ENCODE assay signal across 20 cellular contexts in genomic region chr2:199018826-199019225, GRCh38.
DNase-seq lines count a peak whose midpoint lies in the region; ATAC-seq and TF ChIP-seq lines count a peak whose summit lies in the region.
"Had no signal": no experiment of that assay in that cellular context is flagged by ENCODE, and none has a peak within 500 bp of the region (broad histone marks: within the 10 kb centered on the region; RNA-seq: fewer than 3 reads in every experiment).

No MANE protein-coding gene starts in this region.

- in situ Hi-C loops in GM23248 (cut with MboI) = no loop called here

- TF ChIP-seq EP300 in suprapubic skin (IDR thresholded peaks at IDR 0.05) = no peak

- TF ChIP-seq POLR2A in suprapubic skin (IDR thresholded peaks at IDR 0.05) = no peak

- H3K79me2 ChIP-seq in GM23248 (ENCODE audit: insufficient read depth) = no peaks in the 10 kb centered on the region

- H2AFZ ChIP-seq in GM23248 = no peak overlapping the region

- DNase-seq in BJ (ENCODE audit: low read depth) = peak; percentile 1
- peak; percentile 12 for DNase-seq in GM23248
- peak; percentile 42 for DNase-seq in adipocyte (ENCODE audit: low read depth)
- peak; percentile 10 for DNase-seq in iris pigment epithelial cell (ENCODE audit: low read depth)
- DNase-seq in suprapubic skin (ENCODE audit: low spot score in 2 of 2) = no peak
- DNase-seq in naive thymus-derived CD4-positive, alpha-beta T cell = no peak
- DNase-seq in pons (ENCODE audit: low spot score) = no peak
- DNase-seq: BE2C; CD4-positive, CD25-positive, alpha-beta regulatory T cell; H9; Karpas-422; NCI-H1417 treated with DMSO at 0.1 percent for 48 hours; NCI-H187 treated with DMSO at 0.1 percent for 48 hours; NCI-H226; NCI-H510A treated with DMSO at 0.1 percent for 48 hours; NCI-H748 treated with DMSO at 0.1 percent for 48 hours; Peyer's patch; SJCRH30; T-helper 1 cell had no signal

- ATAC-seq in naive thymus-derived CD4-positive, alpha-beta T cell = no peak
- ATAC-seq: A549 had no signal

- H3K27me3 ChIP-seq in BJ (ENCODE audit: control insufficient read depth, insufficient read depth, low read length) = no peaks in the 10 kb centered on the region
- no peaks in the 10 kb centered on the region for H3K27me3 ChIP-seq in GM23248 (replicated peaks; ENCODE audit: insufficient read depth)
- no peaks in the 10 kb centered on the region for H3K27me3 ChIP-seq in adipocyte (replicated peaks; ENCODE audit: control insufficient read depth, insufficient read depth, low read length)
- H3K27me3 ChIP-seq in suprapubic skin = no peaks in the 10 kb centered on the region
- no peaks in the 10 kb centered on the region for H3K27me3 ChIP-seq in naive thymus-derived CD4-positive, alpha-beta T cell (ENCODE audit: control insufficient read depth in 2 of 2, insufficient read depth in 2 of 2, low read length in 2 of 2)
- H3K27me3 ChIP-seq: BE2C, Peyer's patch, SJCRH30 had no signal

- H3K36me3 ChIP-seq in BJ (ENCODE audit: control insufficient read depth, insufficient read depth, low read length) = no peaks in the 10 kb centered on the region
- H3K36me3 ChIP-seq in GM23248 (ENCODE audit: low read depth) = no peaks in the 10 kb centered on the region
- no peaks in the 10 kb centered on the region for H3K36me3 ChIP-seq in adipocyte (ENCODE audit: control insufficient read depth, insufficient read depth, low read length, severe bottlenecking)
- H3K36me3 ChIP-seq in suprapubic skin = no peaks in the 10 kb centered on the region
- no peaks in the 10 kb centered on the region for H3K36me3 ChIP-seq in naive thymus-derived CD4-positive, alpha-beta T cell (ENCODE audit: control insufficient read depth in 2 of 3, insufficient read depth in 3 of 3, low read length in 3 of 3)
- H3K36me3 ChIP-seq: BE2C, Peyer's patch, SJCRH30 had no signal

- 0 to 5% methylated on average over 1 of the region's 1 CpG for WGBS in GM23248 (ENCODE audit: low coverage in 1 of 2, low lambda C conversion rate in 2 of 2, missing lambda C conversion rate in 2 of 2), 2 experiments
- WGBS in suprapubic skin = 0% methylated on average over 1 of the region's 1 CpG

- H3K27ac Mint-ChIP-seq in naive thymus-derived CD4-positive, alpha-beta T cell = no peak overlapping the region

- H3K9ac ChIP-seq in GM23248 = no peak overlapping the region
- no peak overlapping the region for H3K9ac ChIP-seq in adipocyte (ENCODE audit: low read length)

- no peaks in the 10 kb centered on the region for H3K9me2 ChIP-seq in GM23248 (ENCODE audit: insufficient read depth)

- H3K9me3 ChIP-seq in GM23248 (ENCODE audit: low read depth) (no peaks in the 10 kb centered on the region), adipocyte (ENCODE audit: control insufficient read depth, low read length) (no peaks in the 10 kb centered on the region), suprapubic skin (no peaks in the 10 kb centered on the region)
- no peaks in the 10 kb centered on the region for H3K9me3 ChIP-seq in naive thymus-derived CD4-positive, alpha-beta T cell (ENCODE audit: control insufficient read depth in 2 of 3, low read length in 3 of 3)
- H3K9me3 ChIP-seq: A549, BE2C, Peyer's patch, SJCRH30 had no signal

- H4K20me1 ChIP-seq in GM23248 (ENCODE audit: insufficient read depth) = no peaks in the 10 kb centered on the region

- no peak overlapping the region for H3K4me2 ChIP-seq in GM23248 (ENCODE audit: unreplicated experiment)
- H3K4me2 ChIP-seq: A549 had no signal

- H3F3A ChIP-seq in GM23248 (ENCODE audit: insufficient read depth) = no peaks in the 10 kb centered on the region

- TF ChIP-seq CTCF in BJ (IDR thresholded peaks at IDR 0.05; ENCODE audit: insufficient read depth, low read depth, low read length) (no peak), suprapubic skin (IDR thresholded peaks at IDR 0.05) (no peak)

- no peaks in the 10 kb centered on the region for H3K27me3 Mint-ChIP-seq in naive thymus-derived CD4-positive, alpha-beta T cell
- H3K27me3 Mint-ChIP-seq: CD4-positive, CD25-positive, alpha-beta regulatory T cell had no signal

- CTCF ChIA-PET in BJ (lab: Yijun Ruan, JAX) = interaction anchor here (1.3 to 2.8 kb wide), 4 partner anchors 17 to 466 kb away, joined by 4 to 14 read pairs (median 6); no protein-coding TSS in a partner anchor
- CTCF ChIA-PET in naive thymus-derived CD4-positive, alpha-beta T cell (lab: Charles Lee) = no interaction called here

- H3K27ac ChIP-seq in GM23248 = no peak overlapping the region
- H3K27ac ChIP-seq in suprapubic skin = no peak overlapping the region
- H3K27ac ChIP-seq in naive thymus-derived CD4-positive, alpha-beta T cell (ENCODE audit: low read depth, low read length) = no peak overlapping the region
- H3K27ac ChIP-seq: A549, Peyer's patch, SJCRH30 had no signal

- intact Hi-C loops in naive thymus-derived CD4-positive, alpha-beta T cell (cut with micrococcal nuclease) = no loop called here

- peaks cover 0 to 7% (median 0%) of the 10 kb centered on the region in 11 donors for H3K9me3 Mint-ChIP-seq in naive thymus-derived CD4-positive, alpha-beta T cell
- H3K9me3 Mint-ChIP-seq: H9 had no signal

- H3K4me3 Mint-ChIP-seq in naive thymus-derived CD4-positive, alpha-beta T cell = no peak overlapping the region
- H3K4me3 Mint-ChIP-seq: CD4-positive, CD25-positive, alpha-beta regulatory T cell; H9 had no signal

- H3K36me3 Mint-ChIP-seq in naive thymus-derived CD4-positive, alpha-beta T cell = no peaks in the 10 kb centered on the region
- H3K36me3 Mint-ChIP-seq: CD4-positive, CD25-positive, alpha-beta regulatory T cell had no signal

- H3K4me3 ChIP-seq in BJ (ENCODE audit: low read depth, low read length) (no peak overlapping the region), GM23248 (no peak overlapping the region), adipocyte (ENCODE audit: low read length) (no peak overlapping the region), suprapubic skin (no peak overlapping the region)
- no peak overlapping the region for H3K4me3 ChIP-seq in naive thymus-derived CD4-positive, alpha-beta T cell (ENCODE audit: low read length)
- H3K4me3 ChIP-seq: A549, Peyer's patch, SJCRH30 had no signal

- POLR2A ChIA-PET in BJ (lab: Charles Lee) = no interaction called here
- POLR2A ChIA-PET in naive thymus-derived CD4-positive, alpha-beta T cell (lab: Charles Lee) = no interaction called here

- H3K4me1 ChIP-seq in GM23248 (ENCODE audit: insufficient read depth) (no peaks in the 10 kb centered on the region), adipocyte (ENCODE audit: control insufficient read depth, insufficient read depth, low read length) (no peaks in the 10 kb centered on the region), suprapubic skin (no peaks in the 10 kb centered on the region)
- no peaks in the 10 kb centered on the region for H3K4me1 ChIP-seq in naive thymus-derived CD4-positive, alpha-beta T cell (ENCODE audit: control insufficient read depth in 2 of 2, insufficient read depth in 2 of 2, low read length in 2 of 2)
- H3K4me1 ChIP-seq: A549, BE2C, Peyer's patch had no signal

- no peaks in the 10 kb centered on the region for H3K4me1 Mint-ChIP-seq in naive thymus-derived CD4-positive, alpha-beta T cell
- H3K4me1 Mint-ChIP-seq: CD4-positive, CD25-positive, alpha-beta regulatory T cell had no signal

Comparison
In these comparisons a context has a peak if more than half of its experiments do, and no peak if none do; other contexts are left out.
1. DNase-seq: peak in BJ (single experiment), GM23248 (single experiment), adipocyte (single experiment) and iris pigment epithelial cell (single experiment); none in suprapubic skin (0 of 2), naive thymus-derived CD4-positive, alpha-beta T cell (0 of 9) and pons (single experiment).